ENCODE assay signal across 2 cellular contexts in genomic region chr5:179890751-179891682, GRCh38.
A peak's percentile ranks its signal among the peaks of the same experiment; 100 is the strongest.
TF ChIP-seq lines count a peak whose summit lies in the region.

No MANE protein-coding gene starts in this region.

TF ChIP-seq in K562, 482 proteins besides CTCF, POLR2A, EP300 and RAD21:
- TF ChIP-seq POLR2G (IDR thresholded peaks at IDR 0.05; ENCODE audit: low read depth, low read length) (peak; percentile 40; the same call in 1 of the 2 replicates), XRCC4 (IDR thresholded peaks at IDR 0.05; ENCODE audit: extremely low read depth, insufficient read depth, insufficient read length) (no peak), RBM25 (IDR thresholded peaks at IDR 0.05; ENCODE audit: low read depth, low read length, severe bottlenecking) (no peak), FOXM1 (IDR thresholded peaks at IDR 0.05; ENCODE audit: low read depth) (no peak), FOXM1 (CRISPR knock-in tag; IDR thresholded peaks at IDR 0.05; ENCODE audit: low read depth) (no peak)

TF ChIP-seq in HepG2, 621 proteins besides CTCF, POLR2A, EP300 and RAD21:
- TF ChIP-seq, protein P1, sequence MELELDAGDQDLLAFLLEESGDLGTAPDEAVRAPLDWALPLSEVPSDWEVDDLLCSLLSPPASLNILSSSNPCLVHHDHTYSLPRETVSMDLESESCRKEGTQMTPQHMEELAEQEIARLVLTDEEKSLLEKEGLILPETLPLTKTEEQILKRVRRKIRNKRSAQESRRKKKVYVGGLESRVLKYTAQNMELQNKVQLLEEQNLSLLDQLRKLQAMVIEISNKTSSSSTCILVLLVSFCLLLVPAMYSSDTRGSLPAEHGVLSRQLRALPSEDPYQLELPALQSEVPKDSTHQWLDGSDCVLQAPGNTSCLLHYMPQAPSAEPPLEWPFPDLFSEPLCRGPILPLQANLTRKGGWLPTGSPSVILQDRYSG (CRISPR knock-in tag; IDR thresholded peaks at IDR 0.05) = no peak
- peak; percentile 23; the same call in 1 of the 2 replicates for TF ChIP-seq MNT (IDR thresholded peaks at IDR 0.05)
